Comparison of ENCODE assay signal across 34 cellular contexts in the genomic region with DNA sequence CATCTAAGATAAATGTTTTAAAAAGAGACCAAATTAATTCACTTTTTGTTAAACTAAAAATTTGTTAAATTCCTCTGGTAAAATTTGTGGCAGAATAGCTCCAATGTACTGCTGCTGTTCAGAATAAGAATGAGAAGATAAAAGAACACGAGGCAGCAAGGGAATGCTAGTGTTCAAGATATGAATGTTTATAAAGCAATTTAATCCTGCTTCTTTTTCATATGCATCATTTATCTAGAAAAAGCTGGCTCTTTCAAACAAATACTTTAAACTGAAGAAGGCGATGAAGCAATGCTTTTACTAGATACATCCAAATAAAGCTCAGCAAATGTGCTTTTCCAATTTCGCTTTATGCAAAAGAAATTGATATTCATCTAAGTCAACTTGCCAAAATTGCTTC.
"Had no signal": no experiment of that assay in that cellular context is flagged by ENCODE, and none has a peak within 500 bp of the region (broad histone marks: within the 10 kb centered on the region; RNA-seq: fewer than 3 reads in every experiment).

No MANE protein-coding gene starts in this region.

- H3K4me3 ChIP-seq: MG63 had no signal

- DNase-seq: Karpas-422, Kasumi-1, MG63, MM.1S, MV-4-11, NCI-H1048, NCI-H1092, NCI-H1092 treated with DMSO at 0.1 percent for 48 hours, NCI-H1105, NCI-H1105 treated with DMSO at 0.1 percent for 48 hours, NCI-H1417, NCI-H1417 treated with DMSO at 0.1 percent for 48 hours, NCI-H1436, NCI-H1436 treated with DMSO at 0.1 percent for 48 hours, NCI-H146, NCI-H1694, NCI-H1694 treated with DMSO at 0.1 percent for 48 hours, NCI-H187, NCI-H187 treated with DMSO at 0.1 percent for 48 hours, NCI-H1930, NCI-H2029, NCI-H2029 treated with DMSO at 0.1 percent for 48 hours, NCI-H2081, NCI-H2081 treated with DMSO at 0.1 percent for 48 hours, NCI-H2107, NCI-H2171, NCI-H2171 treated with DMSO at 0.1 percent for 48 hours, NCI-H2227 treated with DMSO at 0.1 percent for 48 hours, NCI-H226, NCI-H345, NCI-H446, NCI-H446 treated with DMSO at 0.1 percent for 48 hours, NCI-H510A, NCI-H510A treated with DMSO at 0.1 percent for 48 hours had no signal

- H3K36me3 ChIP-seq: MG63 had no signal

- H3K9me3 ChIP-seq: MG63 had no signal
